In genomic region chr12:95003213-95003920, GRCh38 we compare ENCODE assay signal across 8 cellular contexts. TPM values are rescaled to one million over a fixed set of nuclear protein-coding genes. Genes with fewer than 3 reads are reported as not detected.
DNase-seq lines count a peak whose midpoint lies in the region; TF ChIP-seq lines count a peak whose summit lies in the region.

Gene NDUFA12 (minus strand): TSS chr12:95003697. CDS start chr12:95003680, 17 bp downstream.

- H3K27me3 Mint-ChIP-seq in activated naive CD4-positive, alpha-beta T cell treated with anti-CD3 and anti-CD28 coated beads, Interleukin-2, amount 10 ng/mL, durations not matched to agents 7 days and 5 days = no peaks in the 10 kb centered on the region

- H3K9me3 ChIP-seq in suprapubic skin = peaks cover 5% of the 10 kb centered on the region

- no peak for TF ChIP-seq EP300 in suprapubic skin (IDR thresholded peaks at IDR 0.05)

- H3K9me3 Mint-ChIP-seq in activated naive CD4-positive, alpha-beta T cell treated with anti-CD3 and anti-CD28 coated beads, Interleukin-2, amount 10 ng/mL, durations not matched to agents 7 days and 5 days = peaks cover 20% of the 10 kb centered on the region

- DNase-seq in GM03348 (ENCODE audit: low spot score) = peak; percentile 97
- peak; percentile 88 for DNase-seq in HFF-Myc (ENCODE audit: extremely low read depth, low read depth)
- peak; percentile 98 for DNase-seq in NAMALWA (ENCODE audit: low spot score)
- peak; percentile 97 for DNase-seq in SK-N-DZ (ENCODE audit: low spot score)
- DNase-seq in activated naive CD4-positive, alpha-beta T cell treated with anti-CD3 and anti-CD28 coated beads, Interleukin-2, amount 10 ng/mL, durations not matched to agents 7 days and 5 days = peak; percentile 97
- peak; percentile 90 for DNase-seq in globus pallidus (ENCODE audit: low spot score)
- DNase-seq in nucleus accumbens (lab: John Stamatoyannopoulos, UW) = peak; percentile 56 to 97 (median 90)
- DNase-seq in suprapubic skin (ENCODE audit: low spot score in 2 of 2) = peak; percentile 96 to 97

- WGBS in suprapubic skin = under 1% methylated on average over 26 of the region's 34 CpGs

- H3K27me3 ChIP-seq in suprapubic skin = no peaks in the 10 kb centered on the region

- peak within 1 kb of the TSS; percentile 91 for H3K27ac Mint-ChIP-seq in activated naive CD4-positive, alpha-beta T cell treated with anti-CD3 and anti-CD28 coated beads, Interleukin-2, amount 10 ng/mL, durations not matched to agents 7 days and 5 days

- H3K4me1 ChIP-seq in suprapubic skin = peaks cover 20% of the 10 kb centered on the region

- no peak for TF ChIP-seq CTCF in HFF-Myc (IDR thresholded peaks at IDR 0.05; ENCODE audit: low read depth, low read length, missing control alignments)
- no peak for TF ChIP-seq CTCF in suprapubic skin (IDR thresholded peaks at IDR 0.05)

- peak in 1 of 2 donors; percentile 62 for TF ChIP-seq POLR2A in suprapubic skin (IDR thresholded peaks at IDR 0.05)

- H3K36me3 Mint-ChIP-seq in activated naive CD4-positive, alpha-beta T cell treated with anti-CD3 and anti-CD28 coated beads, Interleukin-2, amount 10 ng/mL, durations not matched to agents 7 days and 5 days = peaks cover 47% of the 10 kb centered on the region

- peaks cover 60% of the 10 kb centered on the region for H3K4me1 Mint-ChIP-seq in activated naive CD4-positive, alpha-beta T cell treated with anti-CD3 and anti-CD28 coated beads, Interleukin-2, amount 10 ng/mL, durations not matched to agents 7 days and 5 days

- CTCF ChIA-PET in activated naive CD4-positive, alpha-beta T cell treated with anti-CD3 and anti-CD28 coated beads, Interleukin-2, amount 10 ng/mL, durations not matched to agents 7 days and 5 days (lab: Charles Lee) = interaction anchor here (0.7 kb wide), 1 partner anchor 14 kb away, joined by 3 read pairs; no protein-coding TSS in a partner anchor

- peak within 1 kb of the TSS; percentile 73 for H3K4me3 ChIP-seq in HFF-Myc (replicated peaks; ENCODE audit: low read depth, low read length)
- H3K4me3 ChIP-seq in suprapubic skin = peak within 1 kb of the TSS; percentile 82

- peak within 1 kb of the TSS; percentile 87 for H3K27ac ChIP-seq in suprapubic skin

- peaks cover 9% of the 10 kb centered on the region for H3K36me3 ChIP-seq in suprapubic skin

- H3K4me3 Mint-ChIP-seq in activated naive CD4-positive, alpha-beta T cell treated with anti-CD3 and anti-CD28 coated beads, Interleukin-2, amount 10 ng/mL, durations not matched to agents 7 days and 5 days = peak within 1 kb of the TSS; percentile 92

RNA-seq across cellular contexts. Expression of gene NDUFA12, which starts in this region (rescaled TPM):
- polyA plus RNA-seq in SK-N-DZ (2014; cell fraction: cytosol; rRNA removed) = 281 and 364 TPM in 2 replicates
- polyA plus RNA-seq in SK-N-DZ (2014; cell fraction: nucleus; rRNA removed) = 158 and 191 TPM in 2 replicates
- total RNA-seq in suprapubic skin = 100 to 1,000 TPM in 2 of 4 donors, 10 to 100 TPM in 2; 40.7 to 129 (median 101) TPM

Comparison
In these comparisons a context has a peak if more than half of its experiments do, and no peak if none do; other contexts are left out.
1. Peak in every context shown above with its lines: DNase-seq, H3K4me3 ChIP-seq and H3K27ac ChIP-seq.